In genomic region chr11:17719028-17719939, GRCh38 we compare ENCODE assay signal across 13 cellular contexts. TPM values are rescaled to one million over a fixed set of nuclear protein-coding genes. Genes with fewer than 3 reads are reported as not detected.
A peak's percentile ranks its signal among the peaks of the same experiment; 100 is the strongest.
DNase-seq lines count a peak whose midpoint lies in the region; ATAC-seq and TF ChIP-seq lines count a peak whose summit lies in the region.
"Had no signal": no experiment of that assay in that cellular context is flagged by ENCODE, and none has a peak within 500 bp of the region (broad histone marks: within the 10 kb centered on the region; RNA-seq: fewer than 3 reads in every experiment).

Gene MYOD1 (plus strand): TSS chr11:17719571. CDS start chr11:17719783, 212 bp downstream.

- DNase-seq in astrocyte of the cerebellum (ENCODE audit: low read depth) (no peak), left kidney (ENCODE audit: low read depth, low spot score) (peak; percentile 53), kidney glomerular epithelial cell (lab: John Stamatoyannopoulos, UW) (no peak), SIG-M5 treated with dmso at 0.1 percent for 504 hours (lab: John Stamatoyannopoulos, UW; ENCODE audit: unreplicated experiment) (no peak)
- DNase-seq: activated CD8-positive, alpha-beta memory T cell treated with anti-CD3 and anti-CD28 coated beads, Interleukin-2, amount 10 ng/mL, durations not matched to agents 7 days and 5 days; anterior cingulate cortex; NCI-H2171 treated with DMSO at 0.1 percent for 48 hours; T-cell had no signal

- H3K27me3 ChIP-seq in BLaER1 (peaks cover 65% of the 10 kb centered on the region), HUES48 (ENCODE audit: control insufficient read depth, insufficient read depth, low read length) (peaks cover 100% of the 10 kb centered on the region), gastroesophageal sphincter (peaks cover 97% of the 10 kb centered on the region)

- no peak for TF ChIP-seq EP300 in gastroesophageal sphincter (IDR thresholded peaks at IDR 0.05)

- H4K20me1 ChIP-seq in BLaER1, result 0 out of 2 replicates have a peak, but pooled peaks cover 5% of the 10 kb centered on the region

- no peak within 1 kb of the TSS for H3K4me2 ChIP-seq in BLaER1

- TF ChIP-seq POLR2A in gastroesophageal sphincter (IDR thresholded peaks at IDR 0.05), result no peak

- ATAC-seq in gastroesophageal sphincter, result no peak
- ATAC-seq in HG03439 (IDR thresholded peaks at IDR 0.05; ENCODE audit: unreplicated experiment), result no peak
- ATAC-seq: activated CD8-positive, alpha-beta memory T cell treated with anti-CD3 and anti-CD28 coated beads, Interleukin-2, amount 10 ng/mL, durations not matched to agents 7 days and 5 days; T-cell had no signal

- H3K36me3 ChIP-seq in BLaER1 (no peaks in the 10 kb centered on the region), HUES48 (ENCODE audit: control insufficient read depth, insufficient read depth, low read length) (no peaks in the 10 kb centered on the region), gastroesophageal sphincter (no peaks in the 10 kb centered on the region)

- peaks cover 24% of the 10 kb centered on the region for H3K9me3 ChIP-seq in BLaER1
- no peaks in the 10 kb centered on the region for H3K9me3 ChIP-seq in HUES48 (ENCODE audit: control insufficient read depth, insufficient read depth, low read length)
- no peaks in the 10 kb centered on the region for H3K9me3 ChIP-seq in gastroesophageal sphincter

- 0% methylated on average over 3 to 5 of the region's 69 CpGs for WGBS in gastroesophageal sphincter (ENCODE audit: low coverage in 1 of 2), 2 donors

- no peak within 1 kb of the TSS for H3K9ac ChIP-seq in BLaER1
- H3K9ac ChIP-seq in HUES48 (ENCODE audit: low read depth, low read length), result no peak within 1 kb of the TSS

- H3K4me3 ChIP-seq in BLaER1, result 0 out of 2 replicates have a peak within 1 kb of the TSS, but pooled peaks have one; percentile 28
- H3K4me3 ChIP-seq in HUES48 (ENCODE audit: low read depth, low read length), result peak within 1 kb of the TSS; percentile 44
- H3K4me3 ChIP-seq in astrocyte of the cerebellum (ENCODE audit: low read depth, low read length), result peak within 1 kb of the TSS; percentile 43
- no peak within 1 kb of the TSS for H3K4me3 ChIP-seq in gastroesophageal sphincter

- H3K4me1 ChIP-seq in BLaER1, result no peaks in the 10 kb centered on the region; the same call in 1 of the 2 replicates
- peaks cover 3% of the 10 kb centered on the region for H3K4me1 ChIP-seq in HUES48 (ENCODE audit: control insufficient read depth, insufficient read depth, low read length)
- H3K4me1 ChIP-seq in gastroesophageal sphincter, result peaks cover 0 to 35% (median 9%) of the 10 kb centered on the region in 3 donors

- TF ChIP-seq CTCF in astrocyte of the cerebellum (IDR thresholded peaks at IDR 0.05; ENCODE audit: low read depth, low read length, missing control alignments) (no peak), gastroesophageal sphincter (IDR thresholded peaks at IDR 0.05) (no peak)

- in situ Hi-C loops in astrocyte of the cerebellum (cut with HindIII; ENCODE audit: low sequenced_read_pairs), result no loop called here

- no peak within 1 kb of the TSS for H3K27ac ChIP-seq in BLaER1
- no peak within 1 kb of the TSS for H3K27ac ChIP-seq in HUES48 (ENCODE audit: low read depth, low read length)
- no peak within 1 kb of the TSS for H3K27ac ChIP-seq in gastroesophageal sphincter

RNA-seq across cellular contexts. Expression of gene MYOD1, which starts in this region (rescaled TPM):
- not detected for total RNA-seq in gastroesophageal sphincter
- total RNA-seq: activated CD8-positive, alpha-beta memory T cell treated with anti-CD3 and anti-CD28 coated beads, Interleukin-2, amount 10 ng/mL, durations not matched to agents 7 days and 5 days; lower leg skin; T-cell had no signal

Comparison
In these comparisons a context has a peak if more than half of its experiments do, and no peak if none do; other contexts are left out.
1. H3K4me3 ChIP-seq: peak in BLaER1 (single experiment), HUES48 (single experiment) and astrocyte of the cerebellum (single experiment); none in gastroesophageal sphincter (0 of 2).